Comparison of ENCODE assay signal across 1 cellular context in the genomic region with DNA sequence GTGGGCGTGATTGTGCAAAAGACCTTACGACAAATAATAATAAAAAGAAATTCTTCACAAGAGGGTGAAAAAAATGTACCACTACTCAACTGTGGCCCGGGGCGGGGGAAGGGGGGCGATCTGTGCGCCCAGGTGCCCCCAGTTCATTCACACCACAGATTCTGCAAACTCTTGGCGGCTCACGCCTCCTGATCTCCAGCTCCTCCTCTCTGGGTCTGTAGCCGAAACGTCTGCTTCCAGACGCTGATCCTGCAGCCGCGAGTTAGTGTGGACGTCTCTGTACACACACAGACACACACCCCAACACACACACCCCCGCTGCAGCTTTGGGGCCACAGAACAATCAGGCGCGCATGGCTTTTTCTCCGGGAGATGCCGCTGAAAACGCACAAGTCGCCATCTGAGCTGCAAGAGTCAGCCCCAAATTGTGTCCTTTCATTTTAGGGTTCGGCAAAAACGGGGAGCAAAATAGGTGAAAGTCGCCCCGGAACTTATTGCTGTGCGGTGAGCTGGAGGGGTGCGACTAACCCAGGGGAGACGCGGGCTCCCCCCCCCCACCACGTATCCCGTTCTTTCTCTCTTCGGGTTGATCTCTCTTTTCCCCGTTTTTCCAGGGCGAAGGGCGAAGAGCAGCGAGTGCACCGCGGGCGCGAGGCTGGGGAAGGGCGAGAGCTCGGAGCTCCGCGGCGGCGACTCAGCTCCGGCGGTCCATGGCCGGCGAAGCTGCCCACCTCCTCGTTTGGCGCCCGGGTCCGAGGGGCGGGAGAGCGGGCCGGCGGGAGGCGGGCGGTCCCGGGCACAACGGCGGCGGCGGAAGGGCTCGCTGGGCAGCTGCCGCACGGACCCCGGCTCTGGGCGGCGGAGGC.
TF ChIP-seq lines count a peak whose summit lies in the region.

No MANE protein-coding gene starts in this region.

TF ChIP-seq in HEK293, 187 proteins besides CTCF, POLR2A, EP300 and RAD21 (continued from another document):
- TF ChIP-seq, protein P1, sequence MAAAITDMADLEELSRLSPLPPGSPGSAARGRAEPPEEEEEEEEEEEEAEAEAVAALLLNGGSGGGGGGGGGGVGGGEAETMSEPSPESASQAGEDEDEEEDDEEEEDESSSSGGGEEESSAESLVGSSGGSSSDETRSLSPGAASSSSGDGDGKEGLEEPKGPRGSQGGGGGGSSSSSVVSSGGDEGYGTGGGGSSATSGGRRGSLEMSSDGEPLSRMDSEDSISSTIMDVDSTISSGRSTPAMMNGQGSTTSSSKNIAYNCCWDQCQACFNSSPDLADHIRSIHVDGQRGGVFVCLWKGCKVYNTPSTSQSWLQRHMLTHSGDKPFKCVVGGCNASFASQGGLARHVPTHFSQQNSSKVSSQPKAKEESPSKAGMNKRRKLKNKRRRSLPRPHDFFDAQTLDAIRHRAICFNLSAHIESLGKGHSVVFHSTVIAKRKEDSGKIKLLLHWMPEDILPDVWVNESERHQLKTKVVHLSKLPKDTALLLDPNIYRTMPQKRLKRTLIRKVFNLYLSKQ (tag by site-specific recombination; IDR thresholded peaks at IDR 0.05; ENCODE audit: borderline replicate concordance) = no peak
- TF ChIP-seq SETDB1 (IDR thresholded peaks at IDR 0.05; ENCODE audit: insufficient read length, low read length) = no peak
- no peak for TF ChIP-seq ZNF391 (tag by site-specific recombination; IDR thresholded peaks at IDR 0.05; ENCODE audit: borderline replicate concordance, low read depth)
- no peak for TF ChIP-seq ZNF624 (tag by site-specific recombination; IDR thresholded peaks at IDR 0.05)
- no peak for TF ChIP-seq ZFP69B (tag by site-specific recombination; IDR thresholded peaks at IDR 0.05)
- no peak for TF ChIP-seq ZNF148 (tag by site-specific recombination; IDR thresholded peaks at IDR 0.05; ENCODE audit: borderline replicate concordance)
- TF ChIP-seq, protein P2, sequence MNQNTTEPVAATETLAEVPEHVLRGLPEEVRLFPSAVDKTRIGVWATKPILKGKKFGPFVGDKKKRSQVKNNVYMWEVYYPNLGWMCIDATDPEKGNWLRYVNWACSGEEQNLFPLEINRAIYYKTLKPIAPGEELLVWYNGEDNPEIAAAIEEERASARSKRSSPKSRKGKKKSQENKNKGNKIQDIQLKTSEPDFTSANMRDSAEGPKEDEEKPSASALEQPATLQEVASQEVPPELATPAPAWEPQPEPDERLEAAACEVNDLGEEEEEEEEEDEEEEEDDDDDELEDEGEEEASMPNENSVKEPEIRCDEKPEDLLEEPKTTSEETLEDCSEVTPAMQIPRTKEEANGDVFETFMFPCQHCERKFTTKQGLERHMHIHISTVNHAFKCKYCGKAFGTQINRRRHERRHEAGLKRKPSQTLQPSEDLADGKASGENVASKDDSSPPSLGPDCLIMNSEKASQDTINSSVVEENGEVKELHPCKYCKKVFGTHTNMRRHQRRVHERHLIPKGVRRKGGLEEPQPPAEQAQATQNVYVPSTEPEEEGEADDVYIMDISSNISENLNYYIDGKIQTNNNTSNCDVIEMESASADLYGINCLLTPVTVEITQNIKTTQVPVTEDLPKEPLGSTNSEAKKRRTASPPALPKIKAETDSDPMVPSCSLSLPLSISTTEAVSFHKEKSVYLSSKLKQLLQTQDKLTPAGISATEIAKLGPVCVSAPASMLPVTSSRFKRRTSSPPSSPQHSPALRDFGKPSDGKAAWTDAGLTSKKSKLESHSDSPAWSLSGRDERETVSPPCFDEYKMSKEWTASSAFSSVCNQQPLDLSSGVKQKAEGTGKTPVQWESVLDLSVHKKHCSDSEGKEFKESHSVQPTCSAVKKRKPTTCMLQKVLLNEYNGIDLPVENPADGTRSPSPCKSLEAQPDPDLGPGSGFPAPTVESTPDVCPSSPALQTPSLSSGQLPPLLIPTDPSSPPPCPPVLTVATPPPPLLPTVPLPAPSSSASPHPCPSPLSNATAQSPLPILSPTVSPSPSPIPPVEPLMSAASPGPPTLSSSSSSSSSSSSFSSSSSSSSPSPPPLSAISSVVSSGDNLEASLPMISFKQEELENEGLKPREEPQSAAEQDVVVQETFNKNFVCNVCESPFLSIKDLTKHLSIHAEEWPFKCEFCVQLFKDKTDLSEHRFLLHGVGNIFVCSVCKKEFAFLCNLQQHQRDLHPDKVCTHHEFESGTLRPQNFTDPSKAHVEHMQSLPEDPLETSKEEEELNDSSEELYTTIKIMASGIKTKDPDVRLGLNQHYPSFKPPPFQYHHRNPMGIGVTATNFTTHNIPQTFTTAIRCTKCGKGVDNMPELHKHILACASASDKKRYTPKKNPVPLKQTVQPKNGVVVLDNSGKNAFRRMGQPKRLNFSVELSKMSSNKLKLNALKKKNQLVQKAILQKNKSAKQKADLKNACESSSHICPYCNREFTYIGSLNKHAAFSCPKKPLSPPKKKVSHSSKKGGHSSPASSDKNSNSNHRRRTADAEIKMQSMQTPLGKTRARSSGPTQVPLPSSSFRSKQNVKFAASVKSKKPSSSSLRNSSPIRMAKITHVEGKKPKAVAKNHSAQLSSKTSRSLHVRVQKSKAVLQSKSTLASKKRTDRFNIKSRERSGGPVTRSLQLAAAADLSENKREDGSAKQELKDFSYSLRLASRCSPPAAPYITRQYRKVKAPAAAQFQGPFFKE (tag by site-specific recombination; IDR thresholded peaks at IDR 0.05; ENCODE audit: borderline replicate concordance) = no peak
- TF ChIP-seq, protein P3, sequence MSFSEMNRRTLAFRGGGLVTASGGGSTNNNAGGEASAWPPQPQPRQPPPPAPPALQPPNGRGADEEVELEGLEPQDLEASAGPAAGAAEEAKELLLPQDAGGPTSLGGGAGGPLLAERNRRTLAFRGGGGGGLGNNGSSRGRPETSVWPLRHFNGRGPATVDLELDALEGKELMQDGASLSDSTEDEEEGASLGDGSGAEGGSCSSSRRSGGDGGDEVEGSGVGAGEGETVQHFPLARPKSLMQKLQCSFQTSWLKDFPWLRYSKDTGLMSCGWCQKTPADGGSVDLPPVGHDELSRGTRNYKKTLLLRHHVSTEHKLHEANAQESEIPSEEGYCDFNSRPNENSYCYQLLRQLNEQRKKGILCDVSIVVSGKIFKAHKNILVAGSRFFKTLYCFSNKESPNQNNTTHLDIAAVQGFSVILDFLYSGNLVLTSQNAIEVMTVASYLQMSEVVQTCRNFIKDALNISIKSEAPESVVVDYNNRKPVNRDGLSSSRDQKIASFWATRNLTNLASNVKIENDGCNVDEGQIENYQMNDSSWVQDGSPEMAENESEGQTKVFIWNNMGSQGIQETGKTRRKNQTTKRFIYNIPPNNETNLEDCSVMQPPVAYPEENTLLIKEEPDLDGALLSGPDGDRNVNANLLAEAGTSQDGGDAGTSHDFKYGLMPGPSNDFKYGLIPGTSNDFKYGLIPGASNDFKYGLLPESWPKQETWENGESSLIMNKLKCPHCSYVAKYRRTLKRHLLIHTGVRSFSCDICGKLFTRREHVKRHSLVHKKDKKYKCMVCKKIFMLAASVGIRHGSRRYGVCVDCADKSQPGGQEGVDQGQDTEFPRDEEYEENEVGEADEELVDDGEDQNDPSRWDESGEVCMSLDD (tag by site-specific recombination; IDR thresholded peaks at IDR 0.05) = peak; percentile 95
- no peak for TF ChIP-seq ZNF747 (tag by site-specific recombination; IDR thresholded peaks at IDR 0.05)
- no peak for TF ChIP-seq ZNF324 (tag by site-specific recombination; IDR thresholded peaks at IDR 0.05)
- TF ChIP-seq ZNF707 (tag by site-specific recombination; IDR thresholded peaks at IDR 0.05) = no peak
- TF ChIP-seq ZIC2 (tag by site-specific recombination; IDR thresholded peaks at IDR 0.05) = no peak
- no peak for TF ChIP-seq ZNF274 (IDR thresholded peaks at IDR 0.05; ENCODE audit: low read length)
- no peak for TF ChIP-seq ZNF274 (tag by site-specific recombination; IDR thresholded peaks at IDR 0.05; ENCODE audit: borderline replicate concordance)
- no peak for TF ChIP-seq ZNF404 (tag by site-specific recombination; IDR thresholded peaks at IDR 0.05)
- TF ChIP-seq SP3 (tag by site-specific recombination; IDR thresholded peaks at IDR 0.05) = peak; percentile 19; the same call in 1 of the 2 replicates
- TF ChIP-seq KLF16 (tag by site-specific recombination; IDR thresholded peaks at IDR 0.05) = no peak
- TF ChIP-seq ZNF621 (tag by site-specific recombination; IDR thresholded peaks at IDR 0.05) = no peak
- no peak for TF ChIP-seq ZNF211 (tag by site-specific recombination; IDR thresholded peaks at IDR 0.05; ENCODE audit: low read depth)
- TF ChIP-seq ZFHX2 (tag by site-specific recombination; conservative IDR thresholded peaks at IDR 0.05) = peak; percentile 36; the same call in 1 of the 2 replicates
- no peak for TF ChIP-seq ZNF776 (tag by site-specific recombination; IDR thresholded peaks at IDR 0.05; ENCODE audit: borderline replicate concordance)
- no peak for TF ChIP-seq ZNF670 (tag by site-specific recombination; IDR thresholded peaks at IDR 0.05; ENCODE audit: low read depth)
- TF ChIP-seq ZNF623 (tag by site-specific recombination; IDR thresholded peaks at IDR 0.05) = no peak
- TF ChIP-seq ZNF133 (tag by site-specific recombination; IDR thresholded peaks at IDR 0.05) = no peak
- TF ChIP-seq HOXC10 (CRISPR knock-in tag; IDR thresholded peaks at IDR 0.05) = no peak
- no peak for TF ChIP-seq KLF1 (tag by site-specific recombination; IDR thresholded peaks at IDR 0.05)
- no peak for TF ChIP-seq ZNF23 (tag by site-specific recombination; IDR thresholded peaks at IDR 0.05; ENCODE audit: borderline replicate concordance)
- TF ChIP-seq ZSCAN30 (tag by site-specific recombination; IDR thresholded peaks at IDR 0.05) = 0 out of 2 replicates have a peak, but pooled peaks have one; percentile 20
- TF ChIP-seq ZFP41 (tag by site-specific recombination; IDR thresholded peaks at IDR 0.05; ENCODE audit: borderline replicate concordance) = no peak
- TF ChIP-seq KLF10 (tag by site-specific recombination; IDR thresholded peaks at IDR 0.05) = peak; percentile 50
- no peak for TF ChIP-seq ZNF658 (tag by site-specific recombination; IDR thresholded peaks at IDR 0.05)
- no peak for TF ChIP-seq ZNF514 (tag by site-specific recombination; IDR thresholded peaks at IDR 0.05)
- TF ChIP-seq PRDM6 (tag by site-specific recombination; IDR thresholded peaks at IDR 0.05) = no peak
- TF ChIP-seq SP7 (tag by site-specific recombination; IDR thresholded peaks at IDR 0.05) = no peak
- TF ChIP-seq, protein P4, sequence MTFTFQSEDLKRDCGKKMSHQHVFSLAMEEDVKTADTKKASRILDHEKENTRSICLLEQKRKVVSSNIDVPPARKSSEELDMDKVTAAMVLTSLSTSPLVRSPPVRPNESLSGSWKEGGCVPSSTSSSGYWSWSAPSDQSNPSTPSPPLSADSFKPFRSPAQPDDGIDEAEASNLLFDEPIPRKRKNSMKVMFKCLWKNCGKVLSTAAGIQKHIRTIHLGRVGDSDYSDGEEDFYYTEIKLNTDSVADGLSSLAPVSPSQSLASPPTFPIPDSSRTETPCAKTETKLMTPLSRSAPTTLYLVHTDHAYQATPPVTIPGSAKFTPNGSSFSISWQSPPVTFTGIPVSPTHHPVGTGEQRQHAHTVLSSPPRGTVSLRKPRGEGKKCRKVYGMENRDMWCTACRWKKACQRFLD (tag by site-specific recombination; IDR thresholded peaks at IDR 0.05) = no peak
- TF ChIP-seq ZNF610 (tag by site-specific recombination; IDR thresholded peaks at IDR 0.05; ENCODE audit: borderline replicate concordance) = no peak
- TF ChIP-seq, protein P5, sequence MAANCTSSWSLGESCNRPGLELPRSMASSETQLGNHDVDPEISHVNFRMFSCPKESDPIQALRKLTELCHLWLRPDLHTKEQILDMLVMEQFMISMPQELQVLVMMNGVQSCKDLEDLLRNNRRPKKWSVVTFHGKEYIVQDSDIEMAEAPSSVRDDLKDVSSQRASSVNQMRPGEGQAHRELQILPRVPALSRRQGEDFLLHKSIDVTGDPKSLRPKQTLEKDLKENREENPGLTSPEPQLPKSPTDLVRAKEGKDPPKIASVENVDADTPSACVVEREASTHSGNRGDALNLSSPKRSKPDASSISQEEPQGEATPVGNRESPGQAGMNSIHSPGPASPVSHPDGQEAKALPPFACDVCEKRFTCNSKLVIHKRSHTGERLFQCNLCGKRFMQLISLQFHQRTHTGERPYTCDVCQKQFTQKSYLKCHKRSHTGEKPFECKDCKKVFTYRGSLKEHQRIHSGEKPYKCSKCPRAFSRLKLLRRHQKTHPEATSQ (tag by site-specific recombination; IDR thresholded peaks at IDR 0.05) = no peak
- no peak for TF ChIP-seq ZNF157 (tag by site-specific recombination; IDR thresholded peaks at IDR 0.05)
- TF ChIP-seq ZNF560 (tag by site-specific recombination; IDR thresholded peaks at IDR 0.05; ENCODE audit: borderline replicate concordance) = no peak
TF ChIP-seq in HEK293: peak in this region for 18.
